ENCODE assay signal across 1 cellular context in genomic region chr5:87268126-87268969, GRCh38.
TF ChIP-seq lines count a peak whose summit lies in the region.

No MANE protein-coding gene starts in this region.

TF ChIP-seq in K562, 482 proteins besides CTCF, POLR2A, EP300 and RAD21 (continued from another document):
- TF ChIP-seq ZNF408 (CRISPR knock-in tag; IDR thresholded peaks at IDR 0.05; ENCODE audit: low read depth) (no peak), ZNF57 (CRISPR knock-in tag; IDR thresholded peaks at IDR 0.05) (no peak), LCOR (CRISPR knock-in tag; IDR thresholded peaks at IDR 0.05) (no peak), OTX1 (CRISPR knock-in tag; IDR thresholded peaks at IDR 0.05) (no peak), HDAC2 (IDR thresholded peaks at IDR 0.05) (peak; percentile 62), SMAD1 (IDR thresholded peaks at IDR 0.05; ENCODE audit: low read depth, low read length, partially characterized antibody) (no peak)
- TF ChIP-seq, protein P1, sequence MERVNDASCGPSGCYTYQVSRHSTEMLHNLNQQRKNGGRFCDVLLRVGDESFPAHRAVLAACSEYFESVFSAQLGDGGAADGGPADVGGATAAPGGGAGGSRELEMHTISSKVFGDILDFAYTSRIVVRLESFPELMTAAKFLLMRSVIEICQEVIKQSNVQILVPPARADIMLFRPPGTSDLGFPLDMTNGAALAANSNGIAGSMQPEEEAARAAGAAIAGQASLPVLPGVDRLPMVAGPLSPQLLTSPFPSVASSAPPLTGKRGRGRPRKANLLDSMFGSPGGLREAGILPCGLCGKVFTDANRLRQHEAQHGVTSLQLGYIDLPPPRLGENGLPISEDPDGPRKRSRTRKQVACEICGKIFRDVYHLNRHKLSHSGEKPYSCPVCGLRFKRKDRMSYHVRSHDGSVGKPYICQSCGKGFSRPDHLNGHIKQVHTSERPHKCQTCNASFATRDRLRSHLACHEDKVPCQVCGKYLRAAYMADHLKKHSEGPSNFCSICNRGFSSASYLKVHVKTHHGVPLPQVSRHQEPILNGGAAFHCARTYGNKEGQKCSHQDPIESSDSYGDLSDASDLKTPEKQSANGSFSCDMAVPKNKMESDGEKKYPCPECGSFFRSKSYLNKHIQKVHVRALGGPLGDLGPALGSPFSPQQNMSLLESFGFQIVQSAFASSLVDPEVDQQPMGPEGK (CRISPR knock-in tag; IDR thresholded peaks at IDR 0.05; ENCODE audit: borderline replicate concordance) = no peak
- TF ChIP-seq, protein P2, sequence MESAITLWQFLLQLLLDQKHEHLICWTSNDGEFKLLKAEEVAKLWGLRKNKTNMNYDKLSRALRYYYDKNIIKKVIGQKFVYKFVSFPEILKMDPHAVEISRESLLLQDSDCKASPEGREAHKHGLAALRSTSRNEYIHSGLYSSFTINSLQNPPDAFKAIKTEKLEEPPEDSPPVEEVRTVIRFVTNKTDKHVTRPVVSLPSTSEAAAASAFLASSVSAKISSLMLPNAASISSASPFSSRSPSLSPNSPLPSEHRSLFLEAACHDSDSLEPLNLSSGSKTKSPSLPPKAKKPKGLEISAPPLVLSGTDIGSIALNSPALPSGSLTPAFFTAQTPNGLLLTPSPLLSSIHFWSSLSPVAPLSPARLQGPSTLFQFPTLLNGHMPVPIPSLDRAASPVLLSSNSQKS (CRISPR knock-in tag; IDR thresholded peaks at IDR 0.05) = no peak
- TF ChIP-seq, protein P3, sequence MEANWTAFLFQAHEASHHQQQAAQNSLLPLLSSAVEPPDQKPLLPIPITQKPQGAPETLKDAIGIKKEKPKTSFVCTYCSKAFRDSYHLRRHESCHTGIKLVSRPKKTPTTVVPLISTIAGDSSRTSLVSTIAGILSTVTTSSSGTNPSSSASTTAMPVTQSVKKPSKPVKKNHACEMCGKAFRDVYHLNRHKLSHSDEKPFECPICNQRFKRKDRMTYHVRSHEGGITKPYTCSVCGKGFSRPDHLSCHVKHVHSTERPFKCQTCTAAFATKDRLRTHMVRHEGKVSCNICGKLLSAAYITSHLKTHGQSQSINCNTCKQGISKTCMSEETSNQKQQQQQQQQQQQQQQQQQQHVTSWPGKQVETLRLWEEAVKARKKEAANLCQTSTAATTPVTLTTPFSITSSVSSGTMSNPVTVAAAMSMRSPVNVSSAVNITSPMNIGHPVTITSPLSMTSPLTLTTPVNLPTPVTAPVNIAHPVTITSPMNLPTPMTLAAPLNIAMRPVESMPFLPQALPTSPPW (CRISPR knock-in tag; IDR thresholded peaks at IDR 0.05) = peak; percentile 34; the same call in 1 of the 2 replicates
TF ChIP-seq in K562: peak in this region for 44.
